ENCODE assay signal across 1 cellular context in the genomic region with DNA sequence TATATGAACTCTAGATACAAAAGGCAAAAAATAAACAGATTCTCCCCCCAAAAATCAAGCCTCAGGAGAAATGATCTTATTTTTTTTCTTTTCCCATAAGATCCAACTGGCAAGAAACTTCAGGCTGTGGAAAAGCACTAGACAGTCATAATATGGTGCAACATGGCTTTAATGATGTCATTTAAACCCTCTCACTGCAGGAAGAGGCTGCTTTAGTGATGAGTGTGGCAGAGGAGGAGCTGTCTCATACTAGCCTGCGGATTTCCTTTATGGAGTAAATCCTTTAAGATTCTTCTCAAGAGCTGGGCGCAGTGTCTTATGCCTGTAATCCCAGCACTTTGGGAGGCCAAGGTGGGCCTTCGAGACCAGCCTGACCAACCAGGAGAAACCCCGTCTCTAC.
TF ChIP-seq lines count a peak whose summit lies in the region.

No MANE protein-coding gene starts in this region.

TF ChIP-seq in GM23338, 12 proteins besides CTCF, POLR2A, EP300 and RAD21:
- TF ChIP-seq ZNF462 (CRISPR knock-in tag; IDR thresholded peaks at IDR 0.05) = no peak
- no peak for TF ChIP-seq STAT1 (IDR thresholded peaks at IDR 0.05; ENCODE audit: unreplicated experiment)
- TF ChIP-seq, protein P1, sequence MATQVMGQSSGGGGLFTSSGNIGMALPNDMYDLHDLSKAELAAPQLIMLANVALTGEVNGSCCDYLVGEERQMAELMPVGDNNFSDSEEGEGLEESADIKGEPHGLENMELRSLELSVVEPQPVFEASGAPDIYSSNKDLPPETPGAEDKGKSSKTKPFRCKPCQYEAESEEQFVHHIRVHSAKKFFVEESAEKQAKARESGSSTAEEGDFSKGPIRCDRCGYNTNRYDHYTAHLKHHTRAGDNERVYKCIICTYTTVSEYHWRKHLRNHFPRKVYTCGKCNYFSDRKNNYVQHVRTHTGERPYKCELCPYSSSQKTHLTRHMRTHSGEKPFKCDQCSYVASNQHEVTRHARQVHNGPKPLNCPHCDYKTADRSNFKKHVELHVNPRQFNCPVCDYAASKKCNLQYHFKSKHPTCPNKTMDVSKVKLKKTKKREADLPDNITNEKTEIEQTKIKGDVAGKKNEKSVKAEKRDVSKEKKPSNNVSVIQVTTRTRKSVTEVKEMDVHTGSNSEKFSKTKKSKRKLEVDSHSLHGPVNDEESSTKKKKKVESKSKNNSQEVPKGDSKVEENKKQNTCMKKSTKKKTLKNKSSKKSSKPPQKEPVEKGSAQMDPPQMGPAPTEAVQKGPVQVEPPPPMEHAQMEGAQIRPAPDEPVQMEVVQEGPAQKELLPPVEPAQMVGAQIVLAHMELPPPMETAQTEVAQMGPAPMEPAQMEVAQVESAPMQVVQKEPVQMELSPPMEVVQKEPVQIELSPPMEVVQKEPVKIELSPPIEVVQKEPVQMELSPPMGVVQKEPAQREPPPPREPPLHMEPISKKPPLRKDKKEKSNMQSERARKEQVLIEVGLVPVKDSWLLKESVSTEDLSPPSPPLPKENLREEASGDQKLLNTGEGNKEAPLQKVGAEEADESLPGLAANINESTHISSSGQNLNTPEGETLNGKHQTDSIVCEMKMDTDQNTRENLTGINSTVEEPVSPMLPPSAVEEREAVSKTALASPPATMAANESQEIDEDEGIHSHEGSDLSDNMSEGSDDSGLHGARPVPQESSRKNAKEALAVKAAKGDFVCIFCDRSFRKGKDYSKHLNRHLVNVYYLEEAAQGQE (IDR thresholded peaks at IDR 0.05; ENCODE audit: unreplicated experiment) = no peak
- no peak for TF ChIP-seq CREB1 (CRISPR knock-in tag; IDR thresholded peaks at IDR 0.05; ENCODE audit: low read depth)
- TF ChIP-seq EZH2 (IDR thresholded peaks at IDR 0.05; ENCODE audit: low read depth, unreplicated experiment) = no peak
- no peak for TF ChIP-seq EZH2phosphoT487 (IDR thresholded peaks at IDR 0.05; ENCODE audit: unreplicated experiment)
- TF ChIP-seq ETS1 (IDR thresholded peaks at IDR 0.05) = no peak
- no peak for TF ChIP-seq ZNF331 (CRISPR knock-in tag; IDR thresholded peaks at IDR 0.05; ENCODE audit: low read depth)
- no peak for TF ChIP-seq POLR2AphosphoS5 (IDR thresholded peaks at IDR 0.05; ENCODE audit: low read depth)
